Comparison of ENCODE assay signal across 14 cellular contexts in genomic region chr9:4144869-4145268, GRCh38.
DNase-seq lines count a peak whose midpoint lies in the region; ATAC-seq, FAIRE-seq and TF ChIP-seq lines count a peak whose summit lies in the region.
"Had no signal": no experiment of that assay in that cellular context is flagged by ENCODE, and none has a peak within 500 bp of the region (broad histone marks: within the 10 kb centered on the region; RNA-seq: fewer than 3 reads in every experiment).

No MANE protein-coding gene starts in this region.

- H2BK12ac ChIP-seq in neuronal stem cell (ENCODE audit: low read length) = no peak overlapping the region

- H3K4me3 ChIP-seq in fibroblast of pulmonary artery (replicated peaks; ENCODE audit: low read depth, low read length) (peak overlapping the region; percentile 5), neuronal stem cell (ENCODE audit: low read length in 2 of 2) (no peak overlapping the region)

- intact Hi-C loops in left colon (cut with DNase I, micrococcal nuclease) = no loop called here

- FAIRE-seq in RCC 7860 (lab: Jason Lieb, UNC) = no peak

- H3K79me1 ChIP-seq in neuronal stem cell (ENCODE audit: low read depth, low read length) = no peaks in the 10 kb centered on the region

- peaks cover 18 to 23% of the 10 kb centered on the region in 2 donors for H3K4me1 ChIP-seq in neuronal stem cell (ENCODE audit: control insufficient read depth in 2 of 2, insufficient read depth in 1 of 2, low read depth in 1 of 2, low read length in 2 of 2)

- peak overlapping the region; percentile 21 for H3K27ac ChIP-seq in neuronal stem cell (replicated peaks; ENCODE audit: low read length)

- H3K9me3 ChIP-seq in neuronal stem cell (replicated peaks in 1 of 2; ENCODE audit: control insufficient read depth in 2 of 2, insufficient read depth in 1 of 2, low read depth in 1 of 2, low read length in 2 of 2) = no peaks in the 10 kb centered on the region
- H3K9me3 ChIP-seq: esophagus squamous epithelium had no signal

- DNase-seq in ACHN (peak; percentile 46), RCC 7860 (ENCODE audit: low spot score) (peak; percentile 41), fibroblast of pulmonary artery (ENCODE audit: low read depth) (no peak), neuronal stem cell (ENCODE audit: low spot score) (no peak), left colon (no peak), cerebellar nuclear complex (lab: John Stamatoyannopoulos, UW) (no peak)
- DNase-seq in central memory CD4-positive, alpha-beta T cell = no peak
- DNase-seq: activated CD4-positive, alpha-beta T cell treated with anti-CD3 and anti-CD28 coated beads, Interleukin-2, amount 50 U/mL, for 1 hour; DMS53; esophagus squamous epithelium; GOT3; stimulated activated CD8-positive, alpha-beta memory T cell treated with anti-CD3 and anti-CD28 coated beads, Interleukin-4, amount 100 ng/mL, for 48 hours had no signal

- no peaks in the 10 kb centered on the region for H3K27me3 ChIP-seq in neuronal stem cell (ENCODE audit: control insufficient read depth in 3 of 3, insufficient read depth in 3 of 3, low read depth in 1 of 3, low read length in 3 of 3)
- H3K27me3 ChIP-seq: esophagus squamous epithelium had no signal

- H2BK120ac ChIP-seq in neuronal stem cell (ENCODE audit: low read depth, low read length) = no peak overlapping the region

- H3K36me3 ChIP-seq in neuronal stem cell (replicated peaks in 1 of 2; ENCODE audit: control insufficient read depth in 2 of 2, insufficient read depth in 2 of 2, low read length in 2 of 2) = no peaks in the 10 kb centered on the region
- H3K36me3 ChIP-seq: esophagus squamous epithelium had no signal

- H2BK15ac ChIP-seq in neuronal stem cell (ENCODE audit: low read length) = no peak overlapping the region

- no peak overlapping the region for H3K18ac ChIP-seq in neuronal stem cell (ENCODE audit: low read length)

- H3K4me2 ChIP-seq in neuronal stem cell (ENCODE audit: insufficient read depth, low read length, poor library complexity, severe bottlenecking) = no peak overlapping the region

- no peak for TF ChIP-seq POLR2A in GM18505 (IDR thresholded peaks at IDR 0.05; ENCODE audit: borderline replicate concordance, extremely low read depth, insufficient read depth, insufficient read length)

- no CpG with 5 or more reads among the region's 2 CpGs for WGBS in neuronal stem cell (ENCODE audit: extremely low coverage in 2 of 2, insufficient read length in 2 of 2, insufficient replicate concordance in 1 of 2), 2 donors

- ATAC-seq in GM18505 (IDR thresholded peaks at IDR 0.05; ENCODE audit: unreplicated experiment) (no peak), left colon (no peak)
- ATAC-seq: natural killer cell treated with Interleukin-12 subunit alpha and Interleukin-12 subunit beta and Interleukin-15 and Interleukin-18, amount 100 ng/mL, for 72 hours had no signal

- H2BK5ac ChIP-seq in neuronal stem cell (ENCODE audit: low read length) = no peak overlapping the region

- H2AFZ ChIP-seq in neuronal stem cell (ENCODE audit: low read length) = no peak overlapping the region

- TF ChIP-seq CTCF in fibroblast of pulmonary artery (IDR thresholded peaks at IDR 0.05; ENCODE audit: low read length, missing control alignments) = no peak

- no peak overlapping the region for H3K9ac ChIP-seq in neuronal stem cell (ENCODE audit: low read depth, low read length, poor library complexity)

- in situ Hi-C loops in ACHN (cut with HindIII; ENCODE audit: low pct_ligation_motif_present, low pct_unique_long_range_greater_than_20kb, low sequenced_read_pairs) = loop anchor here (25.0 kb wide), 1 partner anchor 142 kb away; no protein-coding TSS in a partner anchor

- no peak overlapping the region for H3K4ac ChIP-seq in neuronal stem cell (ENCODE audit: low read length)

- H4K8ac ChIP-seq in neuronal stem cell (ENCODE audit: low read depth, low read length) = no peak overlapping the region

- H3K23ac ChIP-seq in neuronal stem cell (ENCODE audit: low read depth, low read length, poor library complexity) = no peak overlapping the region

- H3K14ac ChIP-seq in neuronal stem cell (ENCODE audit: low read length) = no peak overlapping the region

- H2AK5ac ChIP-seq in neuronal stem cell (ENCODE audit: low read depth, low read length) = no peak overlapping the region

- no peak overlapping the region for H4K91ac ChIP-seq in neuronal stem cell (ENCODE audit: low read depth, low read length, poor library complexity)

Comparison
In these comparisons a context has a peak if more than half of its experiments do, and no peak if none do; other contexts are left out.
1. DNase-seq: peak in ACHN (single experiment) and RCC 7860 (single experiment); none in fibroblast of pulmonary artery (single experiment), neuronal stem cell (single experiment), central memory CD4-positive, alpha-beta T cell (single experiment), left colon (0 of 2) and cerebellar nuclear complex (0 of 2).